In the genomic region with DNA sequence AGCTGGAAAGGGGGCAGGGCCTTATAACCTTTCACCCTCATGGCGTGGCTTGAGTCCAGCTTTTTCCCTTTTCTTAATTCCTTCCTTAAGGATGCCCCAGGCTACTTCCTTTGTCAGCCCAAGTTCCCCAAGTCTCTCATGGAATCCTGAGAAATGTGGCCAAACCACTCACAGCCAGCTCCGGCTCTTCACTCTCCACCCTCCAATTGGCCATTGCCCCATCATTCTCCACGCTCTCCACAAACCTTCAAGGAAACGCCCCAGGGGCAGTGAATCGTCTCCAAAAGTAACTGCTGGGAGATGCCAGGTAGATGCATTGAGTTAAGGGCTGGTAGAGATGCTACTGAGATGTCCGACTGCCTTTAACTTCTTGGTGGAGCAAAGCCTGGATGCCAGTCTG, we compare ENCODE assay signal across 21 cellular contexts.
"Had no signal": no experiment of that assay in that cellular context is flagged by ENCODE, and none has a peak within 500 bp of the region (broad histone marks: within the 10 kb centered on the region; RNA-seq: fewer than 3 reads in every experiment).

No MANE protein-coding gene starts in this region.

- DNase-seq: activated CD4-positive, alpha-beta T cell treated with anti-CD3 and anti-CD28 coated beads, Interleukin-2, amount 10 ng/mL, durations not matched to agents 7 days and 5 days; activated CD4-positive, CD25-positive, alpha-beta regulatory T cell treated with anti-CD3 and anti-CD28 coated beads, Interleukin-2, amount 50 U/mL, for 72 hours; activated CD8-positive, alpha-beta memory T cell treated with anti-CD3 and anti-CD28 coated beads, Interleukin-2, amount 10 ng/mL, durations not matched to agents 7 days and 5 days; activated CD8-positive, alpha-beta T cell treated with anti-CD3 and anti-CD28 coated beads for 36 hours; activated gamma-delta T cell treated with Interleukin-2 at 50 U/mL for 16 hours; activated T-cell treated with anti-CD3 and anti-CD28 coated beads for 4 hours; central memory CD4-positive, alpha-beta T cell; colonic mucosa; effector memory CD8-positive, alpha-beta T cell; esophagus squamous epithelium; lower lobe of right lung; naive B cell; right lobe of liver; small intestine; stimulated activated CD4-positive, alpha-beta T cell treated with anti-CD3 and anti-CD28 coated beads, Interleukin-2, amount 100 ng/mL, for 24 hours; stimulated activated naive CD8-positive, alpha-beta T cell treated with anti-CD3 and anti-CD28 coated beads, Interleukin-15, amount 100 ng/mL, for 72 hours; WERI-Rb-1 had no signal

- H3K4me3 ChIP-seq: colonic mucosa, dorsolateral prefrontal cortex, esophagus squamous epithelium, heart right ventricle, lower lobe of right lung, right lobe of liver, tibial nerve, vagina had no signal

- H3K9me3 ChIP-seq: colonic mucosa, esophagus squamous epithelium, heart right ventricle, lower lobe of right lung, right lobe of liver, tibial nerve, vagina had no signal

- H3K36me3 ChIP-seq: colonic mucosa, vagina had no signal

- H3K27me3 ChIP-seq: colonic mucosa, esophagus squamous epithelium, heart right ventricle, right lobe of liver, tibial nerve, vagina had no signal

- H3K27ac ChIP-seq: colonic mucosa, esophagus squamous epithelium, heart right ventricle, lower lobe of right lung, right lobe of liver, tibial nerve, vagina, WERI-Rb-1 had no signal

- H3K4me1 ChIP-seq: right lobe of liver had no signal
